In the genomic region with DNA sequence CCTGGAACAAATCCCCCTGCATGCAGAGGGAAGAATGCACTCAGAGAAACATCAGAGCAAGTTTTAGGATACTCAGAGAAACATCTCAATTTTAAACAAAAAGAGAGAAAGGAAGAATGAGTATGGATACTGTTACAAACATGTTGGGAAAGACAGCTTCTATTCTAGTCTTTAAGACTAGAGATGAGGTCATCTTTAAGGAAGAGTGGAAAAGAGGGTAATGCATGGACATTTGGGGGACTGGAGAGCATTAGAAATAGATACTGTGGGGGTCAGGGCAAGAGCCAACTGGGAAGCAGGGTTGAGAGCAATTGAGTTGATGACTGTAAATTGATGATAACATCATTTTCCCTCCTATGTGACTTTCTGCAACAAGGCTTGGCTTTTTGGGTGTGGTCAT, we compare ENCODE assay signal across 8 cellular contexts.
"Had no signal": no experiment of that assay in that cellular context is flagged by ENCODE, and none has a peak within 500 bp of the region (broad histone marks: within the 10 kb centered on the region; RNA-seq: fewer than 3 reads in every experiment).

No MANE protein-coding gene starts in this region.

- FAIRE-seq: G401.6, GM12878, GM12891, GM12892, GM18507, GM19239 had no signal

- ATAC-seq: GM12878 had no signal

- DNase-seq: GDM1, GF-D8 had no signal

- H3K4me3 ChIP-seq: GM12878 had no signal
